Comparison of ENCODE assay signal across 8 cellular contexts in the genomic region with DNA sequence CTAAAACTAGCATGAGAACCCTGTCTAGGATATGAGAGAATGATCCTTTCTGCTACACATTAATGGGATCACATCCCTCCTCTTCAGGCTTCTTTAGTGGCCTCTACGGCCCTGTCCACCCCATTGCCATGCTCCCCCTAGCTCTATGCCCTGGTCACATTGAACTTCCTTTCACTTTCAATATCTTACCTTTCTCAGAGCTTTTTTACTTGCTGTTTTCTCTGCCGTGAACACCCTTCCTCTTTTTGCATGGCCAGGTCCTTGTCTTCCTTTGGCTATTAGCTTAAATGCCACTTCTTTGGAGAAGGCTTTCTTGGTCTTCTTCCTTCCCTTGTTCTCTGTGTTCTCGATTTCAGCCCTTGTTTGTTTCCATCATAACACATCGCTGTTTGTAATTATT.
A peak's percentile ranks its signal among the peaks of the same experiment; 100 is the strongest.
DNase-seq lines count a peak whose midpoint lies in the region; ATAC-seq and TF ChIP-seq lines count a peak whose summit lies in the region.

No MANE protein-coding gene starts in this region.

- TF ChIP-seq POLR2A in right lobe of liver (IDR thresholded peaks at IDR 0.05): no peak

- ATAC-seq in GM18858 (IDR thresholded peaks at IDR 0.05; ENCODE audit: unreplicated experiment): peak; percentile 64
- peak; percentile 63 for ATAC-seq in HG02588 (IDR thresholded peaks at IDR 0.05; ENCODE audit: unreplicated experiment)
- peak; percentile 75 to 86 (median 82) for ATAC-seq in right lobe of liver
- no peak for ATAC-seq in esophagus mucosa

- H3K36me3 ChIP-seq in right lobe of liver: no peaks in the 10 kb centered on the region

- H3K4me3 ChIP-seq in right lobe of liver: peak overlapping the region; percentile 37 to 57 (median 52)

- TF ChIP-seq CTCF in right lobe of liver (IDR thresholded peaks at IDR 0.05): no peak

- peaks cover 0 to 25% (median 4%) of the 10 kb centered on the region in 4 donors for H3K4me1 ChIP-seq in right lobe of liver

- intact Hi-C loops in right lobe of liver (cut with DNase I): no loop called here

- H3K27ac ChIP-seq in right lobe of liver: peak overlapping the region; percentile 77 to 79 (median 79)

- DNase-seq in NOMO-1 treated with DMSO at 0.1 percent for 48 hours (lab: John Stamatoyannopoulos, UW; ENCODE audit: unreplicated experiment): peak; percentile 47
- DNase-seq in right lobe of liver: no peak
- no peak for DNase-seq in SK-N-DZ (ENCODE audit: low spot score)
- no peak for DNase-seq in NCI-H69 (lab: John Stamatoyannopoulos, UW)
- DNase-seq in NCI-H187 treated with DMSO at 0.1 percent for 48 hours (lab: John Stamatoyannopoulos, UW): no peak

- H3K9me3 ChIP-seq in right lobe of liver: no peaks in the 10 kb centered on the region

- H3K27me3 ChIP-seq in right lobe of liver: no peaks in the 10 kb centered on the region

- WGBS in right lobe of liver (ENCODE audit: insufficient coverage, low coverage, low lambda C conversion rate, missing lambda C conversion rate): 27% methylated on average over 4 of the region's 4 CpGs
